ENCODE assay signal across 8 cellular contexts in the genomic region with DNA sequence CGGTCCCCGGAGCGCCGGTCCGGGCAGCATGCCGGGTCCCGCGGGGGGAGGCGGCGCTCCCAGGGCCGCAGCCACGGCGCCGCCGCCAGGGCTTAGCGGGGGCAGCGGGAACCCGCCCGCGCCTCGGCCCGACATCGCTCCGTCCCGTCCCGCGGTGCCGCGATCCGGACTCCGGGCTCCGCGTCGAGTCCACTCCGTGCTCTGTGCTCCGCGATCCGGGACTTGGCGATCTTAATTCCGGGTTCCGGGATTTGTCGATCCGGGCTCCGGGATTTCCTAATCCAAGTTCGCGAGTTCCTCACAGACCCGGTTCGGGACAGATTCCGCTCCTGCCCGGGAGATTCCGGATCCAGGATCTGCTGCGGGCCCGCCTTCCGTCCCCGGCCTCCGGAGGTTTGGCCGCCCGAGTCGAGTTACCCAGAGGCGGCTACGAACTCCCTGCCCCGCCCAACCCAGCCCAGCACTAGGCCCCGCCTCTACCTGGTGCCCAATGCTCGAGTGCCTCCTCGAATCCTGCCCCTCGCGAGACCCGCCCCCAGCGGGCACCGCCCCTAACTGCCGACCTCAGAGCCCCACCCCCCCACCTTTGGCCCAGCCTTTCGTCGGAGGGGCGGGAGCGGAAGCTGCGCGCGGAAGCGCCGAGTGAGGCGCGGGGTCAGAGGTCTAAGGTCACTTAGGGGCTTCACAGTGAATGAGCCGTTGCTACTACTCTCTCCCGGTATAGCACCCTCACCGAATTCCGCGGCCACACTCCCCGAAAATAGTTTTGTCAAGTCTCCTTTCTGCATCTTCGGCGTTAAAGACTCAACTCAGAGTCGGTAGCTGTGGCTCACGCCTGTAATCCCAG. TPM values are rescaled to one million over a fixed set of nuclear protein-coding genes. Genes with fewer than 3 reads are reported as not detected.
DNase-seq lines count a peak whose midpoint lies in the region; ATAC-seq and TF ChIP-seq lines count a peak whose summit lies in the region.

SMARCD2 (minus strand) TSS at position 146 of the 847 bp plus-strand sequence; CDS start at position 135, 11 bp downstream.

- peak within 1 kb of the TSS; percentile 90 for H3K4me3 Mint-ChIP-seq in activated naive CD8-positive, alpha-beta T cell treated with anti-CD3 and anti-CD28 coated beads for 36 hours
- peak within 1 kb of the TSS; percentile 95 for H3K4me3 Mint-ChIP-seq in glutamatergic neuron (ENCODE audit: unreplicated experiment)
- peak within 1 kb of the TSS; percentile 97 for H3K4me3 Mint-ChIP-seq in osteocyte (ENCODE audit: unreplicated experiment)

- peak within 1 kb of the TSS; percentile 95 for H3K27ac ChIP-seq in thymus (ENCODE audit: low read depth)

- DNase-seq in GM10248 (ENCODE audit: extremely low spot score) (peak; percentile 98), NCI-H1105 (lab: John Stamatoyannopoulos, UW) (peak; percentile 97), SKM-1 treated with dmso at 0.1 percent for 144 hours (lab: John Stamatoyannopoulos, UW; ENCODE audit: unreplicated experiment) (peak; percentile 93), glutamatergic neuron (peak; percentile 99), osteocyte (ENCODE audit: extremely low spot score, unreplicated experiment) (peak; percentile 99)
- DNase-seq in activated naive CD8-positive, alpha-beta T cell treated with anti-CD3 and anti-CD28 coated beads for 36 hours = peak; percentile 99

- peaks cover 11% of the 10 kb centered on the region for H3K36me3 Mint-ChIP-seq in activated naive CD8-positive, alpha-beta T cell treated with anti-CD3 and anti-CD28 coated beads for 36 hours
- H3K36me3 Mint-ChIP-seq in glutamatergic neuron (ENCODE audit: unreplicated experiment) = peaks cover 1% of the 10 kb centered on the region
- H3K36me3 Mint-ChIP-seq in osteocyte (ENCODE audit: unreplicated experiment) = no peaks in the 10 kb centered on the region

- peaks cover 23% of the 10 kb centered on the region for H3K4me1 ChIP-seq in thymus (ENCODE audit: control insufficient read depth, insufficient read depth, low read length)

- ATAC-seq in HG02642 (IDR thresholded peaks at IDR 0.05; ENCODE audit: poor library complexity, unreplicated experiment) = peak; percentile 85

- no peaks in the 10 kb centered on the region for H3K27me3 Mint-ChIP-seq in activated naive CD8-positive, alpha-beta T cell treated with anti-CD3 and anti-CD28 coated beads for 36 hours
- H3K27me3 Mint-ChIP-seq in glutamatergic neuron (ENCODE audit: unreplicated experiment) = peaks cover 18% of the 10 kb centered on the region
- H3K27me3 Mint-ChIP-seq in osteocyte (ENCODE audit: unreplicated experiment) = no peaks in the 10 kb centered on the region

- TF ChIP-seq CTCF in GM10248 (IDR thresholded peaks at IDR 0.05; ENCODE audit: control extremely low read depth, extremely low read depth, low read depth, missing control alignments) (no peak), glutamatergic neuron (IDR thresholded peaks at IDR 0.05; ENCODE audit: partially characterized antibody, unreplicated experiment) (no peak), osteocyte (IDR thresholded peaks at IDR 0.05) (no peak)

- CTCF ChIA-PET in GM10248 (lab: Yijun Ruan, JAX) = interaction anchor here (0.9 to 2.6 kb wide), 8 partner anchors 9 to 221 kb away, joined by 3 to 8 read pairs (median 4); no protein-coding TSS in a partner anchor

- H3K27me3 ChIP-seq in thymus (ENCODE audit: control insufficient read depth, insufficient read depth) = no peaks in the 10 kb centered on the region

- peaks cover 28% of the 10 kb centered on the region for H3K4me1 Mint-ChIP-seq in activated naive CD8-positive, alpha-beta T cell treated with anti-CD3 and anti-CD28 coated beads for 36 hours
- H3K4me1 Mint-ChIP-seq in glutamatergic neuron (ENCODE audit: low read depth, unreplicated experiment) (peaks cover 12% of the 10 kb centered on the region), osteocyte (ENCODE audit: unreplicated experiment) (peaks cover 41% of the 10 kb centered on the region)

- H3K4me3 ChIP-seq in thymus (ENCODE audit: low read length) = peak within 1 kb of the TSS; percentile 89

- WGBS in thymus = under 1% methylated on average over 92 of the region's 92 CpGs

- no peaks in the 10 kb centered on the region for H3K9me3 ChIP-seq in thymus (ENCODE audit: control insufficient read depth)

- POLR2A ChIA-PET in GM10248 (lab: Yijun Ruan, JAX) = interaction anchor here (0.7 to 1.6 kb wide), 5 partner anchors 11 to 401 kb away, joined by 3 to 9 read pairs (median 5); partner anchors contain the start of gene CCDC47

- peak within 1 kb of the TSS; percentile 93 for H3K27ac Mint-ChIP-seq in activated naive CD8-positive, alpha-beta T cell treated with anti-CD3 and anti-CD28 coated beads for 36 hours
- peak within 1 kb of the TSS; percentile 92 for H3K27ac Mint-ChIP-seq in glutamatergic neuron (ENCODE audit: unreplicated experiment)
- H3K27ac Mint-ChIP-seq in osteocyte (ENCODE audit: unreplicated experiment) = peak within 1 kb of the TSS; percentile 93

- peaks cover 1% of the 10 kb centered on the region for H3K36me3 ChIP-seq in thymus (ENCODE audit: control insufficient read depth, insufficient read depth)

- H3K9me3 Mint-ChIP-seq in activated naive CD8-positive, alpha-beta T cell treated with anti-CD3 and anti-CD28 coated beads for 36 hours = peaks cover 2% of the 10 kb centered on the region
- H3K9me3 Mint-ChIP-seq in glutamatergic neuron (ENCODE audit: unreplicated experiment) = peaks cover 18% of the 10 kb centered on the region
- no peaks in the 10 kb centered on the region for H3K9me3 Mint-ChIP-seq in osteocyte (ENCODE audit: unreplicated experiment)

RNA-seq across cellular contexts. Expression of gene SMARCD2, which starts in this region (rescaled TPM):
- 10 to 100 TPM; 91.6 to 93.5 TPM for total RNA-seq in activated naive CD8-positive, alpha-beta T cell treated with anti-CD3 and anti-CD28 coated beads for 36 hours
- total RNA-seq in glutamatergic neuron (ENCODE audit: unreplicated experiment) (84.5 TPM), osteocyte (42.6 and 44.7 TPM in 2 replicates)
- 68.9 TPM for polyA plus RNA-seq in thymus

Comparison
In these comparisons a context has a peak if more than half of its experiments do, and no peak if none do; other contexts are left out.
1. Peak in every context shown above with its lines: DNase-seq, ATAC-seq, H3K4me3 ChIP-seq and H3K27ac ChIP-seq.